8 cellular contexts compared by ENCODE assay signal in genomic region chr14:78836777-78837176, GRCh38.
DNase-seq lines count a peak whose midpoint lies in the region; ATAC-seq, FAIRE-seq and TF ChIP-seq lines count a peak whose summit lies in the region.

No MANE protein-coding gene starts in this region.

- TF ChIP-seq POLR2A in spleen (IDR thresholded peaks at IDR 0.05): no peak

- no peak overlapping the region for H3K27ac ChIP-seq in MM.1S (ENCODE audit: low read length)
- H3K27ac ChIP-seq in neural cell (ENCODE audit: low read length): no peak overlapping the region
- no peak overlapping the region for H3K27ac ChIP-seq in spleen

- intact Hi-C loops in spleen (cut with DNase I; ENCODE audit: low total_unique reads): no loop called here

- WGBS in spleen, 5 donors: 17 to 25% (median 23%) methylated on average over 4 of the region's 4 CpGs

- H3K4me1 ChIP-seq in MM.1S (ENCODE audit: low read length) (no peaks in the 10 kb centered on the region), spleen (no peaks in the 10 kb centered on the region)

- H3F3A ChIP-seq in MM.1S (ENCODE audit: insufficient read depth, low read length) (no peaks in the 10 kb centered on the region), neural cell (ENCODE audit: insufficient read depth, low read length, poor library complexity, severe bottlenecking) (peaks cover 8% of the 10 kb centered on the region)

- peak; percentile 60 for TF ChIP-seq CTCF in MM.1S (IDR thresholded peaks at IDR 0.05; ENCODE audit: low read length)
- TF ChIP-seq CTCF in neural cell (IDR thresholded peaks at IDR 0.05; ENCODE audit: poor library complexity, severe bottlenecking): peak; percentile 77
- peak in 1 of 11 experiments; percentile 12 for TF ChIP-seq CTCF in spleen (IDR thresholded peaks at IDR 0.05 in 8 of 11, conservative IDR thresholded peaks at IDR 0.05 in 3 of 11)

- H3K79me2 ChIP-seq in MM.1S (ENCODE audit: low read length): no peaks in the 10 kb centered on the region
- H3K79me2 ChIP-seq in neural cell (replicated peaks; ENCODE audit: insufficient read depth, low read length): no peaks in the 10 kb centered on the region

- H3K4me3 ChIP-seq in MM.1S (ENCODE audit: low read length): no peak overlapping the region
- no peak overlapping the region for H3K4me3 ChIP-seq in neural cell (ENCODE audit: low read length)
- no peak overlapping the region for H3K4me3 ChIP-seq in spleen

- H3K36me3 ChIP-seq in MM.1S (replicated peaks; ENCODE audit: insufficient read depth, low read length) (no peaks in the 10 kb centered on the region), neural cell (ENCODE audit: insufficient read depth, low read length) (no peaks in the 10 kb centered on the region), spleen (no peaks in the 10 kb centered on the region)

- H4K20me1 ChIP-seq in MM.1S (ENCODE audit: insufficient read depth, low read length) (no peaks in the 10 kb centered on the region), neural cell (ENCODE audit: insufficient read depth) (no peaks in the 10 kb centered on the region)

- DNase-seq in EL: peak; percentile 70
- DNase-seq in MM.1S: peak; percentile 67
- DNase-seq in RCC 7860 (ENCODE audit: low spot score): peak; percentile 38
- no peak for DNase-seq in spleen

- no peak for TF ChIP-seq EP300 in neural cell (conservative IDR thresholded peaks at IDR 0.05; ENCODE audit: poor library complexity, severe bottlenecking)

- no peaks in the 10 kb centered on the region for H3K9me3 ChIP-seq in MM.1S (replicated peaks; ENCODE audit: insufficient read depth, low read length)
- no peaks in the 10 kb centered on the region for H3K9me3 ChIP-seq in neural cell (ENCODE audit: low read length)
- no peaks in the 10 kb centered on the region for H3K9me3 ChIP-seq in spleen

- no peaks in the 10 kb centered on the region for H3K9me2 ChIP-seq in MM.1S (replicated peaks; ENCODE audit: insufficient read depth, low read length)
- no peaks in the 10 kb centered on the region for H3K9me2 ChIP-seq in neural cell (ENCODE audit: insufficient read depth, low read length)

- FAIRE-seq in RCC 7860 (lab: Jason Lieb, UNC): no peak
- peak; percentile 55 for FAIRE-seq in endometrium (lab: Jason Lieb, UNC)

- TF ChIP-seq RAD21 in neural cell (conservative IDR thresholded peaks at IDR 0.05): peak; percentile 81

- ATAC-seq in GM21526 (IDR thresholded peaks at IDR 0.05; ENCODE audit: low FRiP score, unreplicated experiment) (peak; percentile 67), GM18517 (IDR thresholded peaks at IDR 0.05; ENCODE audit: unreplicated experiment) (no peak)

- H2AFZ ChIP-seq in MM.1S (ENCODE audit: low read length): no peak overlapping the region
- H2AFZ ChIP-seq in neural cell (ENCODE audit: low read depth, low read length): no peak overlapping the region

- H3K4me2 ChIP-seq in MM.1S (ENCODE audit: low read depth, low read length): no peak overlapping the region
- H3K4me2 ChIP-seq in neural cell (ENCODE audit: low read length): no peak overlapping the region

- H3K27me3 ChIP-seq in MM.1S (replicated peaks; ENCODE audit: insufficient read depth, low read length): no peaks in the 10 kb centered on the region
- H3K27me3 ChIP-seq in neural cell (ENCODE audit: insufficient read depth, low read depth, low read length): no peaks in the 10 kb centered on the region
- H3K27me3 ChIP-seq in spleen (replicated peaks in 1 of 7): peaks cover 0 to 4% (median 0%) of the 10 kb centered on the region in 7 donors

- H3K9ac ChIP-seq in MM.1S (ENCODE audit: low read length) (no peak overlapping the region), neural cell (ENCODE audit: low read length) (no peak overlapping the region)

TF ChIP-seq in neural cell, 6 proteins besides CTCF, POLR2A, EP300 and RAD21:
- TF ChIP-seq MXI1 (conservative IDR thresholded peaks at IDR 0.05; ENCODE audit: poor library complexity, severe bottlenecking): no peak
- peak; percentile 69 for TF ChIP-seq SMC3 (conservative IDR thresholded peaks at IDR 0.05; ENCODE audit: poor library complexity)
